ENCODE assay signal across 9 cellular contexts in genomic region chr1:66758247-66758755, GRCh38. TPM values are rescaled to one million over a fixed set of nuclear protein-coding genes. Genes with fewer than 3 reads are reported as not detected.
DNase-seq lines count a peak whose midpoint lies in the region; ATAC-seq and TF ChIP-seq lines count a peak whose summit lies in the region.
"Had no signal": no experiment of that assay in that cellular context is flagged by ENCODE, and none has a peak within 500 bp of the region (broad histone marks: within the 10 kb centered on the region; RNA-seq: fewer than 3 reads in every experiment).

No MANE protein-coding gene starts in this region.

- peak; percentile 100 for ATAC-seq in GM21360 (IDR thresholded peaks at IDR 0.05; ENCODE audit: unreplicated experiment)
- peak; percentile 100 for ATAC-seq in HG03442 (IDR thresholded peaks at IDR 0.05; ENCODE audit: unreplicated experiment)

- no peaks in the 10 kb centered on the region for H3K36me3 ChIP-seq in SK-N-SH (replicated peaks in 1 of 2; ENCODE audit: control insufficient read depth in 1 of 2, insufficient read depth in 2 of 2, low read length in 1 of 2)

- no peaks in the 10 kb centered on the region for H3K27me3 ChIP-seq in SK-N-SH (ENCODE audit: insufficient read depth)

- H3K4me3 ChIP-seq in SK-N-SH (ENCODE audit: low read depth in 2 of 2, low read length in 1 of 2): no peak overlapping the region

- DNase-seq in COLO829 (ENCODE audit: low spot score) (peak; percentile 19), SK-N-SH (no peak), caudate nucleus (lab: John Stamatoyannopoulos, UW) (no peak), NCI-H2227 treated with DMSO at 0.1 percent for 48 hours (lab: John Stamatoyannopoulos, UW) (no peak), progenitor cell of endocrine pancreas (ENCODE audit: low spot score, unreplicated experiment) (no peak)
- no peak for DNase-seq in stimulated activated CD4-positive, alpha-beta T cell treated with anti-CD3 and anti-CD28 coated beads, Interleukin-1b, Interleukin-23, amount 100 ng/mL, for 48 hours

- H3K27ac ChIP-seq in SK-N-SH (ENCODE audit: low read depth in 2 of 2, low read length in 1 of 2) (peak overlapping the region in 1 of 2 experiments; percentile 73; a peak in 2 of 4 replicates), caudate nucleus (ENCODE audit: low read depth, low read length) (no peak overlapping the region)

- no peak for TF ChIP-seq RAD21 in SK-N-SH (IDR thresholded peaks at IDR 0.05; ENCODE audit: low read length)

- peaks cover 6% of the 10 kb centered on the region for H3K9me3 Mint-ChIP-seq in progenitor cell of endocrine pancreas (ENCODE audit: low read depth)

- H2AFZ ChIP-seq in SK-N-SH (ENCODE audit: low read depth): no peak overlapping the region

- H4K20me1 ChIP-seq in SK-N-SH (ENCODE audit: insufficient read depth): no peaks in the 10 kb centered on the region

- H3K9me3 ChIP-seq in SK-N-SH: 0 out of 2 replicates have a peak, but pooled peaks cover 6% of the 10 kb centered on the region

- no peak overlapping the region for H3K27ac Mint-ChIP-seq in progenitor cell of endocrine pancreas

- H3K4me1 ChIP-seq in SK-N-SH (ENCODE audit: control insufficient read depth in 1 of 2, insufficient read depth in 2 of 2, low read depth in 1 of 2, low read length in 1 of 2): peaks cover 0 to 6% of the 10 kb centered on the region in 2 experiments; a peak in 2 of 4 replicates

- no peak overlapping the region for H3K4me3 Mint-ChIP-seq in progenitor cell of endocrine pancreas (ENCODE audit: low read depth)

- peak in 1 of 2 experiments; percentile 13; a peak in 1 of 4 replicates for TF ChIP-seq EP300 in SK-N-SH (IDR thresholded peaks at IDR 0.05; ENCODE audit: borderline replicate concordance in 1 of 2, low read depth in 1 of 2, low read length in 1 of 2)

- no peaks in the 10 kb centered on the region for H3K9me2 ChIP-seq in SK-N-SH

- no peaks in the 10 kb centered on the region for H3K79me2 ChIP-seq in SK-N-SH (ENCODE audit: insufficient read depth)

- TF ChIP-seq CTCF in SK-N-SH (IDR thresholded peaks at IDR 0.05) (no peak), progenitor cell of endocrine pancreas (IDR thresholded peaks at IDR 0.05; ENCODE audit: unreplicated experiment) (no peak)

- H3K4me1 Mint-ChIP-seq in progenitor cell of endocrine pancreas (ENCODE audit: low read depth): no peaks in the 10 kb centered on the region

- no peak overlapping the region for H3K9ac ChIP-seq in SK-N-SH

- no peaks in the 10 kb centered on the region for H3F3A ChIP-seq in SK-N-SH (replicated peaks; ENCODE audit: insufficient read depth)

- CTCF ChIA-PET in SK-N-SH (lab: Yijun Ruan, JAX): interaction anchor here (1.0 to 2.5 kb wide), 9 partner anchors 8 to 742 kb away, joined by 3 to 10 read pairs (median 4); no protein-coding TSS in a partner anchor

- peaks cover 8% of the 10 kb centered on the region for H3K27me3 Mint-ChIP-seq in progenitor cell of endocrine pancreas

- WGBS in SK-N-SH (ENCODE audit: low lambda C conversion rate): 93% methylated on average over 1 of the region's 1 CpG

- H3K4me2 ChIP-seq in SK-N-SH: no peak overlapping the region

- no peaks in the 10 kb centered on the region for H3K36me3 Mint-ChIP-seq in progenitor cell of endocrine pancreas (ENCODE audit: insufficient read depth)

- POLR2A ChIA-PET in SK-N-SH (lab: Yijun Ruan, JAX): no interaction called here

TF ChIP-seq in SK-N-SH, 30 proteins besides CTCF, POLR2A, EP300 and RAD21:
- TF ChIP-seq TCF12 (IDR thresholded peaks at IDR 0.05) (0 out of 2 replicates have a peak, but pooled peaks have one; percentile 10), NFIC (IDR thresholded peaks at IDR 0.05; ENCODE audit: borderline replicate concordance) (no peak), MXI1 (IDR thresholded peaks at IDR 0.05; ENCODE audit: low read depth, low read length) (no peak), RCOR1 (IDR thresholded peaks at IDR 0.05; ENCODE audit: low read length) (no peak)

RNA-seq across cellular contexts. Expression of gene DYNLT5, which starts 6.0 kb away (rescaled TPM):
- polyA plus RNA-seq in SK-N-SH (2012; rRNA removed): not detected in 2 replicates
- not detected in 2 replicates for polyA plus RNA-seq in SK-N-SH (2012; cell fraction: cytosol; rRNA removed)
- polyA plus RNA-seq in SK-N-SH (2012; cell fraction: nucleus; rRNA removed): not detected in 2 replicates
- total RNA-seq in progenitor cell of endocrine pancreas: 0.60 TPM in 1 of 2 replicates, not detected in the other
- total RNA-seq: T-helper 1 cell treated with Interleukin-12 subunit alpha and Interleukin-12 subunit beta and Interleukin-4 antibody, amounts not matched to agents 30 ng/mL and 1 ng/mL, for 36 hours had no signal

RNA-seq across cellular contexts. Expression of gene INSL5, which starts 42.8 kb away (rescaled TPM):
- not detected in 2 replicates for polyA plus RNA-seq in SK-N-SH (2012; rRNA removed)
- not detected in 2 replicates for polyA plus RNA-seq in SK-N-SH (2012; cell fraction: cytosol; rRNA removed)
- polyA plus RNA-seq in SK-N-SH (2012; cell fraction: nucleus; rRNA removed): 0.32 TPM in 1 of 2 replicates, not detected in the other
- not detected in 2 replicates for total RNA-seq in progenitor cell of endocrine pancreas
- total RNA-seq: T-helper 1 cell treated with Interleukin-12 subunit alpha and Interleukin-12 subunit beta and Interleukin-4 antibody, amounts not matched to agents 30 ng/mL and 1 ng/mL, for 36 hours had no signal
